ENCODE assay signal across 26 cellular contexts in genomic region chr11:134783219-134783618, GRCh38.
"Had no signal": no experiment of that assay in that cellular context is flagged by ENCODE, and none has a peak within 500 bp of the region (broad histone marks: within the 10 kb centered on the region; RNA-seq: fewer than 3 reads in every experiment).

No MANE protein-coding gene starts in this region.

- DNase-seq: hypothalamus; immature natural killer cell; left ventricle myocardium inferior; mesendoderm; naive B cell; natural killer cell; nephron progenitor cell; pancreas; posterior cingulate gyrus; retina; right cardiac atrium; small intestine; spleen; stimulated activated CD4-positive, alpha-beta T cell treated with anti-CD3 and anti-CD28 coated beads, Interleukin-2, amount 100 ng/mL, for 48 hours; stimulated activated CD4-positive, alpha-beta T cell treated with anti-CD3 and anti-CD28 coated beads, Interleukin-4, amount 100 ng/mL, for 4 hours; stimulated activated CD8-positive, alpha-beta memory T cell treated with anti-CD3 and anti-CD28 coated beads, Interleukin-4, amount 100 ng/mL, for 48 hours; stimulated activated naive CD4-positive, alpha-beta T cell treated with Interleukin-2 at 50 U/mL for 16 hours; stimulated activated naive CD8-positive, alpha-beta T cell treated with anti-CD3 and anti-CD28 coated beads, Interleukin-15, amount 100 ng/mL, for 72 hours; substantia nigra; uterus had no signal

- H3K9me3 ChIP-seq: left ventricle myocardium inferior, pancreas, prostate gland, spleen, tibial nerve, uterus had no signal

- ATAC-seq: natural killer cell; pancreas; right cardiac atrium; sciatic nerve; stimulated activated memory B cell treated with anti-CD40 and anti-IgM and Interleukin-4, amounts not matched to agents 10 μg/mL and 1 μg/mL and 100 μg/mL, for 72 hours; stimulated activated naive CD8-positive, alpha-beta T cell treated with anti-CD3 and anti-CD28 coated beads, Interleukin-15, amount 100 ng/mL, for 72 hours had no signal

- H3K36me3 ChIP-seq: left ventricle myocardium inferior, pancreas, prostate gland, spleen, tibial nerve, uterus had no signal

- FAIRE-seq: islet of Langerhans, pancreas, small intestine had no signal

- H3K4me1 ChIP-seq: left ventricle myocardium inferior, pancreas, prostate gland, spleen, tibial nerve, uterus had no signal

- H3K27ac ChIP-seq: left ventricle myocardium inferior, pancreas, prostate gland, spleen, tibial nerve, uterus had no signal

- H3K4me3 ChIP-seq: left ventricle myocardium inferior, lung, pancreas, prostate gland, spleen, tibial nerve, uterus had no signal

- H3K27me3 ChIP-seq: pancreas, tibial nerve had no signal
